In genomic region chr13:27270594-27271520, GRCh38 we compare ENCODE assay signal across 8 cellular contexts.
DNase-seq lines count a peak whose midpoint lies in the region; ATAC-seq lines count a peak whose summit lies in the region.

Gene RASL11A, plus strand, starts transcription at chr13:27270830. Its CDS starts 115 bp downstream, at chr13:27270945.

- peak; percentile 66 for DNase-seq in NCI-H2196 (lab: John Stamatoyannopoulos, UW; ENCODE audit: unreplicated experiment)
- no peak for DNase-seq in NCI-H2196 treated with DMSO at 0.1 percent for 48 hours (lab: John Stamatoyannopoulos, UW; ENCODE audit: unreplicated experiment)
- DNase-seq in NCI-H1694 treated with DMSO at 0.1 percent for 48 hours (lab: John Stamatoyannopoulos, UW), result peak; percentile 55
- DNase-seq in activated CD4-positive, CD25-positive, alpha-beta regulatory T cell (lab: John Stamatoyannopoulos, UW), result peak; percentile 43 to 61 (median 58)
- peak in 59 of 61 donors; percentile 29 to 90 (median 78) for DNase-seq in caudate nucleus (lab: John Stamatoyannopoulos, UW)
- DNase-seq in iris pigment epithelial cell (ENCODE audit: low read depth), result peak; percentile 93
- peak; percentile 50 to 61 for DNase-seq in stimulated activated CD4-positive, alpha-beta T cell treated with anti-CD3 and anti-CD28 coated beads, Interleukin-12 subunit alpha, Interleukin-12 subunit beta, amount 100 ng/mL, for 24 hours (ENCODE audit: low read depth in 2 of 2)

- ATAC-seq in HG02763 (IDR thresholded peaks at IDR 0.05; ENCODE audit: unreplicated experiment), result peak; percentile 85

- peak within 1 kb of the TSS; percentile 89 for H3K27ac ChIP-seq in caudate nucleus (ENCODE audit: low read depth, low read length)
